8 cellular contexts compared by ENCODE assay signal in the genomic region with DNA sequence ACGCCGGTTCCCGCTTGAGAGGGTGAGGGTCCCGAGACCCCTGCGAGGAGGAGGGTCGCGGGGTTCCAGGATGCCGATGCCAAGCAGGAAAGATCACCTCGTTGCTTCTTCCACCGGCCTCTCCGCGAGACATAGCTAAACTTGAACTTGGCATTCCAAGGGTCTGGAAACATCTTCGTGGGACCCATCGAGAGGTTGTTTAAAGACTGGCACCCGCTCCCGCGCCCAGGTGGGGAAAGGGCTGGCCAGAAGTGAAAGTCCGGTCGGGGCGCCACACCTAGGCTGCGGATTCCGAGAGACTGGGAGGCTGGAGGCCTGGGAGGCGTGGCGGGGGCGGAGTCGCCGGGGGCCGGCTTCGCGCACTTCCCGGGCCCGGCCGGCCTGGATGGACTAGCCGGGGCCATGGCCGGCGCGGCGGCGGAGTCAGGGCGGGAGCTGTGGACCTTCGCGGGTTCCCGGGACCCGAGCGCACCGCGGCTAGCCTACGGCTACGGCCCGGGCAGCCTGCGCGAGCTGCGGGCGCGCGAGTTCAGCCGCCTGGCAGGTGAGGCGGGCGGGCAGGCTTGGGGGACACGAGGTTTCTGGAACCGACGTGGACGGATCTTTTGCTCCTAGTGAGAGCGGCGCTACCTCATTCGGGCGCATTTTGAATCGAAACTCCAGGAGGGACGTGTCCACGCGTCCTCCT. TPM values are rescaled to one million over a fixed set of nuclear protein-coding genes. Genes with fewer than 3 reads are reported as not detected.
DNase-seq lines count a peak whose midpoint lies in the region; ATAC-seq and TF ChIP-seq lines count a peak whose summit lies in the region.

A gene with protein sequence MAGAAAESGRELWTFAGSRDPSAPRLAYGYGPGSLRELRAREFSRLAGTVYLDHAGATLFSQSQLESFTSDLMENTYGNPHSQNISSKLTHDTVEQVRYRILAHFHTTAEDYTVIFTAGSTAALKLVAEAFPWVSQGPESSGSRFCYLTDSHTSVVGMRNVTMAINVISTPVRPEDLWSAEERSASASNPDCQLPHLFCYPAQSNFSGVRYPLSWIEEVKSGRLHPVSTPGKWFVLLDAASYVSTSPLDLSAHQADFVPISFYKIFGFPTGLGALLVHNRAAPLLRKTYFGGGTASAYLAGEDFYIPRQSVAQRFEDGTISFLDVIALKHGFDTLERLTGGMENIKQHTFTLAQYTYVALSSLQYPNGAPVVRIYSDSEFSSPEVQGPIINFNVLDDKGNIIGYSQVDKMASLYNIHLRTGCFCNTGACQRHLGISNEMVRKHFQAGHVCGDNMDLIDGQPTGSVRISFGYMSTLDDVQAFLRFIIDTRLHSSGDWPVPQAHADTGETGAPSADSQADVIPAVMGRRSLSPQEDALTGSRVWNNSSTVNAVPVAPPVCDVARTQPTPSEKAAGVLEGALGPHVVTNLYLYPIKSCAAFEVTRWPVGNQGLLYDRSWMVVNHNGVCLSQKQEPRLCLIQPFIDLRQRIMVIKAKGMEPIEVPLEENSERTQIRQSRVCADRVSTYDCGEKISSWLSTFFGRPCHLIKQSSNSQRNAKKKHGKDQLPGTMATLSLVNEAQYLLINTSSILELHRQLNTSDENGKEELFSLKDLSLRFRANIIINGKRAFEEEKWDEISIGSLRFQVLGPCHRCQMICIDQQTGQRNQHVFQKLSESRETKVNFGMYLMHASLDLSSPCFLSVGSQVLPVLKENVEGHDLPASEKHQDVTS (plus strand): TSS at position 360 of the 688 bp plus-strand sequence. CDS start 43 bp downstream, at position 403.

- no peaks in the 10 kb centered on the region for H3K36me3 Mint-ChIP-seq in stimulated activated memory B cell treated with anti-CD40 and anti-IgM and Interleukin-4, amounts not matched to agents 10 μg/mL and 1 μg/mL and 100 μg/mL, for 72 hours

- H3K4me1 Mint-ChIP-seq in stimulated activated memory B cell treated with anti-CD40 and anti-IgM and Interleukin-4, amounts not matched to agents 10 μg/mL and 1 μg/mL and 100 μg/mL, for 72 hours, result peaks cover 41% of the 10 kb centered on the region

- peaks cover 28% of the 10 kb centered on the region for H3K27me3 ChIP-seq in DOHH2 (ENCODE audit: control insufficient read depth, low read length)
- no peaks in the 10 kb centered on the region for H3K27me3 ChIP-seq in effector memory CD4-positive, alpha-beta T cell (replicated peaks; ENCODE audit: control insufficient read depth, insufficient read depth, low read length, poor library complexity, severe bottlenecking)

- H3K27me3 Mint-ChIP-seq in stimulated activated memory B cell treated with anti-CD40 and anti-IgM and Interleukin-4, amounts not matched to agents 10 μg/mL and 1 μg/mL and 100 μg/mL, for 72 hours, result peaks cover 23% of the 10 kb centered on the region

- H3F3A ChIP-seq in DOHH2 (ENCODE audit: control insufficient read depth, insufficient read depth), result no peaks in the 10 kb centered on the region

- H3K9me3 ChIP-seq in DOHH2 (ENCODE audit: control insufficient read depth, insufficient read depth, low read length), result no peaks in the 10 kb centered on the region
- no peaks in the 10 kb centered on the region for H3K9me3 ChIP-seq in effector memory CD4-positive, alpha-beta T cell (ENCODE audit: control insufficient read depth, low read length)

- H3K27ac ChIP-seq in DOHH2 (ENCODE audit: low read depth, low read length), result no peak within 1 kb of the TSS
- no peak within 1 kb of the TSS for H3K27ac ChIP-seq in effector memory CD4-positive, alpha-beta T cell (ENCODE audit: insufficient read depth, low read length, poor library complexity, severe bottlenecking)

- H3K4me1 ChIP-seq in DOHH2 (ENCODE audit: control insufficient read depth, low read length), result peaks cover 10% of the 10 kb centered on the region
- H3K4me1 ChIP-seq in effector memory CD4-positive, alpha-beta T cell (ENCODE audit: control insufficient read depth, insufficient read depth, low read length, poor library complexity, severe bottlenecking), result peaks cover 5% of the 10 kb centered on the region

- H3K9me2 ChIP-seq in DOHH2 (replicated peaks; ENCODE audit: control insufficient read depth, low read length), result no peaks in the 10 kb centered on the region

- no peaks in the 10 kb centered on the region for H3K36me3 ChIP-seq in DOHH2 (ENCODE audit: control insufficient read depth, low read length)
- no peaks in the 10 kb centered on the region for H3K36me3 ChIP-seq in effector memory CD4-positive, alpha-beta T cell (ENCODE audit: control insufficient read depth, insufficient read depth, low read length)

- peak within 1 kb of the TSS; percentile 69 for H3K4me2 ChIP-seq in DOHH2 (ENCODE audit: low read length)

- ATAC-seq in GM21737 (IDR thresholded peaks at IDR 0.05; ENCODE audit: unreplicated experiment), result peak; percentile 89
- peak; percentile 80 for ATAC-seq in stimulated activated memory B cell treated with anti-CD40 and anti-IgM and Interleukin-4, amounts not matched to agents 10 μg/mL and 1 μg/mL and 100 μg/mL, for 72 hours

- no peaks in the 10 kb centered on the region for H3K79me2 ChIP-seq in DOHH2 (ENCODE audit: control insufficient read depth, low read length)

- no peak for DNase-seq in Jurkat, Clone E6-1 (ENCODE audit: low read depth, low spot score)
- peak; percentile 36 for DNase-seq in activated CD4-positive, alpha-beta T cell treated with anti-CD3 and anti-CD28 coated beads for 48 hours
- peak in 1 of 3 donors; percentile 15 for DNase-seq in effector memory CD4-positive, alpha-beta T cell
- DNase-seq in lung microvascular endothelial cell (ENCODE audit: low read depth in 2 of 2), result peak; percentile 28 to 64
- DNase-seq in NK-92 treated with Interleukin-12 subunit alpha and Interleukin-12 subunit beta, amount 100 ng/mL, for 24 hours (lab: John Stamatoyannopoulos, UW), result no peak

- H3K9me3 Mint-ChIP-seq in stimulated activated memory B cell treated with anti-CD40 and anti-IgM and Interleukin-4, amounts not matched to agents 10 μg/mL and 1 μg/mL and 100 μg/mL, for 72 hours, result no peaks in the 10 kb centered on the region

- peak within 1 kb of the TSS; percentile 23 for H3K27ac Mint-ChIP-seq in stimulated activated memory B cell treated with anti-CD40 and anti-IgM and Interleukin-4, amounts not matched to agents 10 μg/mL and 1 μg/mL and 100 μg/mL, for 72 hours

- H3K4me3 ChIP-seq in DOHH2 (ENCODE audit: low read length), result peak within 1 kb of the TSS; percentile 53
- peak within 1 kb of the TSS; percentile 45 for H3K4me3 ChIP-seq in Jurkat, Clone E6-1 (ENCODE audit: low read length)
- peak within 1 kb of the TSS; percentile 88 for H3K4me3 ChIP-seq in effector memory CD4-positive, alpha-beta T cell (ENCODE audit: insufficient read depth, low read depth, low read length, poor library complexity, severe bottlenecking)

- peak within 1 kb of the TSS; percentile 78 for H3K4me3 Mint-ChIP-seq in stimulated activated memory B cell treated with anti-CD40 and anti-IgM and Interleukin-4, amounts not matched to agents 10 μg/mL and 1 μg/mL and 100 μg/mL, for 72 hours

- H4K20me1 ChIP-seq in DOHH2 (ENCODE audit: control insufficient read depth, insufficient read depth, low read depth, low read length), result no peaks in the 10 kb centered on the region

- TF ChIP-seq CTCF in DOHH2 (IDR thresholded peaks at IDR 0.05; ENCODE audit: low read depth, low read length, poor library complexity, severe bottlenecking), result no peak

RNA-seq across cellular contexts. Expression of the gene that starts here (rescaled TPM):
- not detected for polyA plus RNA-seq in Jurkat, Clone E6-1 (2012; ENCODE audit: insufficient read depth, insufficient read length)
- under 0.01 and 0.22 TPM in 2 replicates for total RNA-seq in lung microvascular endothelial cell

Comparison
In these comparisons a context has a peak if more than half of its experiments do, and no peak if none do; other contexts are left out.
1. Peak in DNase-seq in lung microvascular endothelial cell; RNA of the gene not detected or under 1 TPM.